Comparison of ENCODE assay signal across 10 cellular contexts in genomic region chr12:101671839-101672238, GRCh38. TPM values are rescaled to one million over a fixed set of nuclear protein-coding genes. Genes with fewer than 3 reads are reported as not detected.
A peak's percentile ranks its signal among the peaks of the same experiment; 100 is the strongest.
DNase-seq lines count a peak whose midpoint lies in the region; ATAC-seq and TF ChIP-seq lines count a peak whose summit lies in the region.
"Had no signal": no experiment of that assay in that cellular context is flagged by ENCODE, and none has a peak within 500 bp of the region (broad histone marks: within the 10 kb centered on the region; RNA-seq: fewer than 3 reads in every experiment).

No MANE protein-coding gene starts in this region.

- H2AFZ ChIP-seq in SK-N-SH (ENCODE audit: low read depth) (no peak overlapping the region), OCI-LY3 (ENCODE audit: low read depth, low read length) (no peak overlapping the region)

- H3K27ac ChIP-seq in SK-N-SH (ENCODE audit: low read depth in 2 of 2, low read length in 1 of 2), result no peak overlapping the region
- H3K27ac ChIP-seq in OCI-LY3 (ENCODE audit: low read length), result no peak overlapping the region
- H3K27ac ChIP-seq: RWPE1 had no signal

- no peaks in the 10 kb centered on the region for H4K20me1 ChIP-seq in SK-N-SH (ENCODE audit: insufficient read depth)
- H4K20me1 ChIP-seq in OCI-LY3 (ENCODE audit: insufficient read depth, low read length), result no peaks in the 10 kb centered on the region

- peaks cover 0 to 2% (median 0%) of the 10 kb centered on the region in 5 donors for H3K27me3 Mint-ChIP-seq in naive thymus-derived CD8-positive, alpha-beta T cell
- H3K27me3 Mint-ChIP-seq in WTC11 (ENCODE audit: low read depth), result no peaks in the 10 kb centered on the region

- no peak for TF ChIP-seq CTCF in SK-N-SH (IDR thresholded peaks at IDR 0.05)
- no peak for TF ChIP-seq CTCF in OCI-LY3 (IDR thresholded peaks at IDR 0.05; ENCODE audit: low read depth, low read length)
- TF ChIP-seq CTCF in WTC11 (IDR thresholded peaks at IDR 0.05), result no peak

- DNase-seq in SK-N-SH (no peak), WTC11 (ENCODE audit: low spot score) (no peak), amygdala (lab: John Stamatoyannopoulos, UW) (no peak)
- DNase-seq in naive thymus-derived CD8-positive, alpha-beta T cell, result no peak
- DNase-seq: NCI-H1436 treated with DMSO at 0.1 percent for 48 hours had no signal

- H3K4me3 ChIP-seq in SK-N-SH (ENCODE audit: low read depth in 2 of 2, low read length in 1 of 2), result no peak overlapping the region
- H3K4me3 ChIP-seq in OCI-LY3 (ENCODE audit: low read length), result peak overlapping the region; percentile 51

- H3K4me2 ChIP-seq in SK-N-SH (no peak overlapping the region), OCI-LY3 (ENCODE audit: low read length) (peak overlapping the region; percentile 74)

- TF ChIP-seq RAD21 in SK-N-SH (IDR thresholded peaks at IDR 0.05; ENCODE audit: low read length), result no peak

- H3K36me3 ChIP-seq in SK-N-SH (replicated peaks in 1 of 2; ENCODE audit: control insufficient read depth in 1 of 2, insufficient read depth in 2 of 2, low read length in 1 of 2), result no peaks in the 10 kb centered on the region
- no peaks in the 10 kb centered on the region for H3K36me3 ChIP-seq in OCI-LY3 (replicated peaks; ENCODE audit: low read depth, low read length)

- H3K79me2 ChIP-seq in SK-N-SH (ENCODE audit: insufficient read depth), result no peaks in the 10 kb centered on the region
- no peaks in the 10 kb centered on the region for H3K79me2 ChIP-seq in OCI-LY3 (ENCODE audit: low read length)

- H3K9me3 Mint-ChIP-seq in naive thymus-derived CD8-positive, alpha-beta T cell, result no peaks in the 10 kb centered on the region
- H3K9me3 Mint-ChIP-seq in WTC11, result no peaks in the 10 kb centered on the region

- H3K9me2 ChIP-seq in SK-N-SH, result no peaks in the 10 kb centered on the region

- H3K9ac ChIP-seq in SK-N-SH, result no peak overlapping the region
- H3K9ac ChIP-seq in OCI-LY3 (ENCODE audit: low read length), result peak overlapping the region; percentile 10; the same call in 1 of the 2 replicates

- H3K4me3 Mint-ChIP-seq in naive thymus-derived CD8-positive, alpha-beta T cell, result peak overlapping the region; percentile 60 to 84 (median 78)
- no peak overlapping the region for H3K4me3 Mint-ChIP-seq in WTC11

- H3K9me3 ChIP-seq in SK-N-SH, result no peaks in the 10 kb centered on the region
- no peaks in the 10 kb centered on the region for H3K9me3 ChIP-seq in OCI-LY3 (ENCODE audit: insufficient read depth, low read length)

- H3K4me1 ChIP-seq in SK-N-SH (ENCODE audit: control insufficient read depth in 1 of 2, insufficient read depth in 2 of 2, low read depth in 1 of 2, low read length in 1 of 2), result no peaks in the 10 kb centered on the region
- peaks cover 23% of the 10 kb centered on the region for H3K4me1 ChIP-seq in OCI-LY3 (ENCODE audit: low read length)

- H3K27ac Mint-ChIP-seq in naive thymus-derived CD8-positive, alpha-beta T cell, result peak overlapping the region in 7 of 10 donors; percentile 33 to 92 (median 82)
- H3K27ac Mint-ChIP-seq in WTC11, result no peak overlapping the region

- H3K4me1 Mint-ChIP-seq in naive thymus-derived CD8-positive, alpha-beta T cell, result peaks cover 12 to 26% (median 25%) of the 10 kb centered on the region in 4 donors
- H3K4me1 Mint-ChIP-seq in WTC11, result peaks cover 3% of the 10 kb centered on the region; the same call in 1 of the 2 replicates

- ATAC-seq in SK-N-SH treated with all-trans-retinoic acid at 6 μM for 48 hours, result peak; percentile 15; the same call in 1 of the 3 replicates
- peak; percentile 18 for ATAC-seq in GM21515 (IDR thresholded peaks at IDR 0.05; ENCODE audit: unreplicated experiment)
- ATAC-seq in naive thymus-derived CD8-positive, alpha-beta T cell, result no peak
- no peak for ATAC-seq in WTC11
- no peak for ATAC-seq in GM21423 (IDR thresholded peaks at IDR 0.05; ENCODE audit: unreplicated experiment)

- H3K36me3 Mint-ChIP-seq in naive thymus-derived CD8-positive, alpha-beta T cell, result no peaks in the 10 kb centered on the region
- no peaks in the 10 kb centered on the region for H3K36me3 Mint-ChIP-seq in WTC11

- CTCF ChIA-PET in SK-N-SH (lab: Yijun Ruan, JAX), result no interaction called here
- CTCF ChIA-PET in WTC11 (lab: Charles Lee), result no interaction called here

- POLR2A ChIA-PET in SK-N-SH (lab: Yijun Ruan, JAX) (no interaction called here), WTC11 (lab: Charles Lee) (no interaction called here)
- POLR2A ChIA-PET in naive thymus-derived CD8-positive, alpha-beta T cell (lab: Charles Lee), result interaction anchor here (1.1 kb wide), 1 partner anchor 27 kb away, joined by 3 read pairs; no protein-coding TSS in a partner anchor

- WGBS in SK-N-SH (ENCODE audit: low lambda C conversion rate), result 11% methylated on average over 4 of the region's 4 CpGs

- peaks cover 8% of the 10 kb centered on the region; the same call in 1 of the 2 replicates for H3K27me3 ChIP-seq in SK-N-SH (ENCODE audit: insufficient read depth)
- H3K27me3 ChIP-seq in OCI-LY3 (ENCODE audit: low read depth, low read length), result peaks cover 43% of the 10 kb centered on the region

- no peaks in the 10 kb centered on the region for H3F3A ChIP-seq in SK-N-SH (replicated peaks; ENCODE audit: insufficient read depth)

- TF ChIP-seq EP300 in SK-N-SH (IDR thresholded peaks at IDR 0.05; ENCODE audit: borderline replicate concordance in 1 of 2, low read depth in 1 of 2, low read length in 1 of 2), result no peak

TF ChIP-seq in SK-N-SH treated with all-trans-retinoic acid at 6 μM for 48 hours, 23 proteins besides CTCF, POLR2A, EP300 and RAD21:
- TF ChIP-seq ZNF70 (CRISPR knock-in tag; IDR thresholded peaks at IDR 0.05) (no peak), ZNF565 (CRISPR knock-in tag; conservative IDR thresholded peaks at IDR 0.05; ENCODE audit: low read depth) (no peak), CSRNP3 (CRISPR knock-in tag; IDR thresholded peaks at IDR 0.05) (no peak), PPARA (CRISPR knock-in tag; IDR thresholded peaks at IDR 0.05; ENCODE audit: borderline replicate concordance) (no peak)
TF ChIP-seq in SK-N-SH treated with all-trans-retinoic acid at 6 μM for 48 hours: peak in this region for 0.

TF ChIP-seq in SK-N-SH, 30 proteins besides CTCF, POLR2A, EP300 and RAD21 (continues in another document):
- TF ChIP-seq GATA2 (CRISPR knock-in tag; IDR thresholded peaks at IDR 0.05) (no peak), YY1 (IDR thresholded peaks at IDR 0.05; ENCODE audit: low read depth) (no peak)
- TF ChIP-seq, protein P1, sequence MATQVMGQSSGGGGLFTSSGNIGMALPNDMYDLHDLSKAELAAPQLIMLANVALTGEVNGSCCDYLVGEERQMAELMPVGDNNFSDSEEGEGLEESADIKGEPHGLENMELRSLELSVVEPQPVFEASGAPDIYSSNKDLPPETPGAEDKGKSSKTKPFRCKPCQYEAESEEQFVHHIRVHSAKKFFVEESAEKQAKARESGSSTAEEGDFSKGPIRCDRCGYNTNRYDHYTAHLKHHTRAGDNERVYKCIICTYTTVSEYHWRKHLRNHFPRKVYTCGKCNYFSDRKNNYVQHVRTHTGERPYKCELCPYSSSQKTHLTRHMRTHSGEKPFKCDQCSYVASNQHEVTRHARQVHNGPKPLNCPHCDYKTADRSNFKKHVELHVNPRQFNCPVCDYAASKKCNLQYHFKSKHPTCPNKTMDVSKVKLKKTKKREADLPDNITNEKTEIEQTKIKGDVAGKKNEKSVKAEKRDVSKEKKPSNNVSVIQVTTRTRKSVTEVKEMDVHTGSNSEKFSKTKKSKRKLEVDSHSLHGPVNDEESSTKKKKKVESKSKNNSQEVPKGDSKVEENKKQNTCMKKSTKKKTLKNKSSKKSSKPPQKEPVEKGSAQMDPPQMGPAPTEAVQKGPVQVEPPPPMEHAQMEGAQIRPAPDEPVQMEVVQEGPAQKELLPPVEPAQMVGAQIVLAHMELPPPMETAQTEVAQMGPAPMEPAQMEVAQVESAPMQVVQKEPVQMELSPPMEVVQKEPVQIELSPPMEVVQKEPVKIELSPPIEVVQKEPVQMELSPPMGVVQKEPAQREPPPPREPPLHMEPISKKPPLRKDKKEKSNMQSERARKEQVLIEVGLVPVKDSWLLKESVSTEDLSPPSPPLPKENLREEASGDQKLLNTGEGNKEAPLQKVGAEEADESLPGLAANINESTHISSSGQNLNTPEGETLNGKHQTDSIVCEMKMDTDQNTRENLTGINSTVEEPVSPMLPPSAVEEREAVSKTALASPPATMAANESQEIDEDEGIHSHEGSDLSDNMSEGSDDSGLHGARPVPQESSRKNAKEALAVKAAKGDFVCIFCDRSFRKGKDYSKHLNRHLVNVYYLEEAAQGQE (IDR thresholded peaks at IDR 0.05; ENCODE audit: low read depth, low read length), result no peak

TF ChIP-seq in WTC11, 78 proteins besides CTCF, POLR2A, EP300 and RAD21 (continues in another document):
- no peak for TF ChIP-seq NFYB (CRISPR knock-in tag; conservative IDR thresholded peaks at IDR 0.05; ENCODE audit: low read depth)
- TF ChIP-seq, protein P2, sequence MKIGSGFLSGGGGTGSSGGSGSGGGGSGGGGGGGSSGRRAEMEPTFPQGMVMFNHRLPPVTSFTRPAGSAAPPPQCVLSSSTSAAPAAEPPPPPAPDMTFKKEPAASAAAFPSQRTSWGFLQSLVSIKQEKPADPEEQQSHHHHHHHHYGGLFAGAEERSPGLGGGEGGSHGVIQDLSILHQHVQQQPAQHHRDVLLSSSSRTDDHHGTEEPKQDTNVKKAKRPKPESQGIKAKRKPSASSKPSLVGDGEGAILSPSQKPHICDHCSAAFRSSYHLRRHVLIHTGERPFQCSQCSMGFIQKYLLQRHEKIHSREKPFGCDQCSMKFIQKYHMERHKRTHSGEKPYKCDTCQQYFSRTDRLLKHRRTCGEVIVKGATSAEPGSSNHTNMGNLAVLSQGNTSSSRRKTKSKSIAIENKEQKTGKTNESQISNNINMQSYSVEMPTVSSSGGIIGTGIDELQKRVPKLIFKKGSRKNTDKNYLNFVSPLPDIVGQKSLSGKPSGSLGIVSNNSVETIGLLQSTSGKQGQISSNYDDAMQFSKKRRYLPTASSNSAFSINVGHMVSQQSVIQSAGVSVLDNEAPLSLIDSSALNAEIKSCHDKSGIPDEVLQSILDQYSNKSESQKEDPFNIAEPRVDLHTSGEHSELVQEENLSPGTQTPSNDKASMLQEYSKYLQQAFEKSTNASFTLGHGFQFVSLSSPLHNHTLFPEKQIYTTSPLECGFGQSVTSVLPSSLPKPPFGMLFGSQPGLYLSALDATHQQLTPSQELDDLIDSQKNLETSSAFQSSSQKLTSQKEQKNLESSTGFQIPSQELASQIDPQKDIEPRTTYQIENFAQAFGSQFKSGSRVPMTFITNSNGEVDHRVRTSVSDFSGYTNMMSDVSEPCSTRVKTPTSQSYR (CRISPR knock-in tag; IDR thresholded peaks at IDR 0.05), result no peak
- no peak for TF ChIP-seq ZNF671 (CRISPR knock-in tag; IDR thresholded peaks at IDR 0.05)
- TF ChIP-seq TEAD4 (CRISPR knock-in tag; IDR thresholded peaks at IDR 0.05), result no peak

RNA-seq across cellular contexts. Expression of gene CHPT1, which starts 25.6 kb away (rescaled TPM):
- polyA plus RNA-seq in SK-N-SH (2012; rRNA removed), result 12.0 and 13.2 TPM in 2 replicates
- polyA plus RNA-seq in SK-N-SH (2012; cell fraction: cytosol; rRNA removed), result 15.9 and 19.3 TPM in 2 replicates
- 3.4 and 8.4 TPM in 2 replicates for polyA plus RNA-seq in SK-N-SH (2012; cell fraction: nucleus; rRNA removed)
- total RNA-seq in naive thymus-derived CD8-positive, alpha-beta T cell, result 10 to 100 TPM; 14.6 to 17.9 TPM
- 10 to 100 TPM in 2 of 3 donors, 1 to 10 TPM in 1; 5.4 to 33.6 (median 24.5) TPM for polyA plus RNA-seq in naive thymus-derived CD8-positive, alpha-beta T cell
- total RNA-seq in WTC11 (2021), result 17.6 to 19.8 TPM (median 19.1 TPM) in 3 replicates

Comparison
In these comparisons a context has a peak if more than half of its experiments do, and no peak if none do; other contexts are left out.
1. ATAC-seq: peak in SK-N-SH treated with all-trans-retinoic acid at 6 μM for 48 hours (single experiment) and GM21515 (single experiment); none in naive thymus-derived CD8-positive, alpha-beta T cell (0 of 2), WTC11 (single experiment) and GM21423 (single experiment).